19 cellular contexts compared by ENCODE assay signal in the genomic region with DNA sequence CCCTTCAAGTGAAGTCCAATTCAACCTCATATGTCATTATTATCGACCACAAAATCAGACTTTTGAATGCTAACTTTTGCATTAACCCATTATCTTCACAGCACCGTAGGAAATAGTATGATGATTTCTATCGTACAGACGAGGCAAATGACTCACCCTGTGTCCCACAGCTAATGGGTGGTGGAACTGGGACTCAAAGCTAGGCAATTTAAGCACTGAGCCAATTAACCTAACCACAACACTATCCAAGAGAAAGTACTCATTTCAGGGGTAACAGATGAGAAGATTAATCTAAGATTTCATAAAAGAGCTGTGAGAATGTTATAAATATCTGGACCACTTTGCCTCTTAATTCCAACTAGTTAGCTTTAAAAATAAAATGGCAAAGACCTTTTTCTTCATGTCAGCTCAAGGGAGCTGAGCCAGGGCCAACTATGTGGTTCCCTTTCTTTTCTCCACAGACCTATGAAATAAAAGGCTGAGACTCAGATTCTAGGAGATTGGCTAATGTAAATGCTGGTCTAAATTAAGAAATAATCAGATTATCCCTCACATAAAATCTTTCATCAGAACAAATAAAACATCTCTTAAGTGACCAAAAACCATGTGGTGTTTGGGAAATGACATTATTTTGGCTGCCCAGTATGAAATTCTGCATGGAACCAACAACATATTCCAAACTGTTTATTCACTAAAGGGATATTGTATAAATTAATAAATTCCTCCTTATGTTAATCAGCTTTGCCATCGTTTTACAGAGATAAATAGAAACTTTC. TPM values are rescaled to one million over a fixed set of nuclear protein-coding genes. Genes with fewer than 3 reads are reported as not detected.
DNase-seq lines count a peak whose midpoint lies in the region; ATAC-seq and TF ChIP-seq lines count a peak whose summit lies in the region.
"Had no signal": no experiment of that assay in that cellular context is flagged by ENCODE, and none has a peak within 500 bp of the region (broad histone marks: within the 10 kb centered on the region; RNA-seq: fewer than 3 reads in every experiment).

No MANE protein-coding gene starts in this region.

- peaks cover 79% of the 10 kb centered on the region for H3K4me1 Mint-ChIP-seq in stimulated activated effector memory CD8-positive, alpha-beta T cell treated with anti-CD3 and anti-CD28 coated beads, Interleukin-12 subunit alpha, Interleukin-12 subunit beta, amount 100 ng/mL, for 72 hours

- H3K27ac Mint-ChIP-seq in stimulated activated effector memory CD8-positive, alpha-beta T cell treated with anti-CD3 and anti-CD28 coated beads, Interleukin-12 subunit alpha, Interleukin-12 subunit beta, amount 100 ng/mL, for 72 hours: peak overlapping the region; percentile 36
- H3K27ac Mint-ChIP-seq: brain, nephron had no signal

- H3K36me3 Mint-ChIP-seq in stimulated activated effector memory CD8-positive, alpha-beta T cell treated with anti-CD3 and anti-CD28 coated beads, Interleukin-12 subunit alpha, Interleukin-12 subunit beta, amount 100 ng/mL, for 72 hours: peaks cover 49% of the 10 kb centered on the region
- H3K36me3 Mint-ChIP-seq: brain had no signal

- H3K4me3 ChIP-seq in choroid plexus epithelial cell (ENCODE audit: low read depth, low read length): peak overlapping the region; percentile 37
- H3K4me3 ChIP-seq: A549, HAP-1 had no signal

- TF ChIP-seq CTCF in choroid plexus epithelial cell (conservative IDR thresholded peaks at IDR 0.05; ENCODE audit: low read depth, low read length) (no peak), omental fat pad (IDR thresholded peaks at IDR 0.05) (no peak)

- peaks cover 8% of the 10 kb centered on the region for H3K9me3 Mint-ChIP-seq in stimulated activated effector memory CD8-positive, alpha-beta T cell treated with anti-CD3 and anti-CD28 coated beads, Interleukin-12 subunit alpha, Interleukin-12 subunit beta, amount 100 ng/mL, for 72 hours

- peak overlapping the region; percentile 100 for H3K4me3 Mint-ChIP-seq in stimulated activated effector memory CD8-positive, alpha-beta T cell treated with anti-CD3 and anti-CD28 coated beads, Interleukin-12 subunit alpha, Interleukin-12 subunit beta, amount 100 ng/mL, for 72 hours

- peak; percentile 16 for DNase-seq in SIG-M5 treated with dmso at 0.1 percent for 504 hours (lab: John Stamatoyannopoulos, UW; ENCODE audit: unreplicated experiment)
- DNase-seq in SIG-M5 (lab: John Stamatoyannopoulos, UW): no peak
- DNase-seq in OCI-M1 (lab: John Stamatoyannopoulos, UW): peak; percentile 35
- DNase-seq in choroid plexus epithelial cell (ENCODE audit: low read depth): no peak
- DNase-seq in stimulated activated effector memory CD8-positive, alpha-beta T cell treated with anti-CD3 and anti-CD28 coated beads, Interleukin-12 subunit alpha, Interleukin-12 subunit beta, amount 100 ng/mL, for 72 hours (ENCODE audit: low spot score in 2 of 2): no peak
- no peak for DNase-seq in mucosa of gallbladder (ENCODE audit: low spot score)
- no peak for DNase-seq in omental fat pad (ENCODE audit: low spot score)
- DNase-seq: activated CD8-positive, alpha-beta memory T cell treated with anti-CD3 and anti-CD28 coated beads, Interleukin-2, amount 50 U/mL, for 48 hours; DMS79; heart left ventricle; left colon; NCI-H1105 treated with DMSO at 0.1 percent for 48 hours; trophoblast cell had no signal

- ATAC-seq in stimulated activated effector memory CD8-positive, alpha-beta T cell treated with anti-CD3 and anti-CD28 coated beads, Interleukin-12 subunit alpha, Interleukin-12 subunit beta, amount 100 ng/mL, for 72 hours: peak; percentile 31
- ATAC-seq in HG03521 (IDR thresholded peaks at IDR 0.05; ENCODE audit: unreplicated experiment): no peak
- ATAC-seq in omental fat pad (ENCODE audit: low FRiP score): no peak
- ATAC-seq: A549, heart left ventricle, left colon had no signal

RNA-seq across cellular contexts. Expression of gene PTGER2, which starts 4.9 kb away (rescaled TPM):
- total RNA-seq in mucosa of gallbladder (3.9 TPM), omental fat pad (10 to 100 TPM in 1 of 4 donors, 1 to 10 TPM in 3; 4.0 to 34.8 (median 6.3) TPM)

RNA-seq across cellular contexts. Expression of gene PTGDR, which starts 51.5 kb away (rescaled TPM):
- total RNA-seq in mucosa of gallbladder (2.8 TPM), omental fat pad (1 to 10 TPM in 3 of 4 donors, under 1 TPM in 1; 0.74 to 2.1 (median 1.6) TPM)
- total RNA-seq: NCI-H460 had no signal

Comparison
In these comparisons a context has a peak if more than half of its experiments do, and no peak if none do; other contexts are left out.
1. DNase-seq: peak in SIG-M5 treated with dmso at 0.1 percent for 504 hours (single experiment) and OCI-M1 (single experiment); none in SIG-M5 (single experiment), choroid plexus epithelial cell (single experiment), stimulated activated effector memory CD8-positive, alpha-beta T cell treated with anti-CD3 and anti-CD28 coated beads, Interleukin-12 subunit alpha, Interleukin-12 subunit beta, amount 100 ng/mL, for 72 hours (0 of 2), mucosa of gallbladder (single experiment) and omental fat pad (single experiment).